8 cellular contexts compared by ENCODE assay signal in genomic region chr3:30286007-30286669, GRCh38.
DNase-seq lines count a peak whose midpoint lies in the region; ATAC-seq and TF ChIP-seq lines count a peak whose summit lies in the region.

No MANE protein-coding gene starts in this region.

- H4K20me1 ChIP-seq in mammary epithelial cell (ENCODE audit: insufficient read depth, low read length), result no peaks in the 10 kb centered on the region

- H4K5ac ChIP-seq in mesendoderm (ENCODE audit: low read length), result no peak overlapping the region

- peak overlapping the region; percentile 87 for H3K27ac ChIP-seq in mammary epithelial cell (ENCODE audit: insufficient read depth, low read depth, low read length)
- H3K27ac ChIP-seq in lung (ENCODE audit: low read depth in 1 of 2, low read length in 1 of 2), result peak overlapping the region; percentile 40 to 80
- no peak overlapping the region for H3K27ac ChIP-seq in mesendoderm (ENCODE audit: low read depth, low read length)

- H2BK15ac ChIP-seq in mesendoderm (replicated peaks; ENCODE audit: low read depth), result no peak overlapping the region

- H3K36me3 ChIP-seq in mammary epithelial cell (ENCODE audit: insufficient read depth, low read length) (no peaks in the 10 kb centered on the region), lung (ENCODE audit: control insufficient read depth in 2 of 2, insufficient read depth in 2 of 2, low read length in 2 of 2) (no peaks in the 10 kb centered on the region), mesendoderm (ENCODE audit: control insufficient read depth, insufficient read depth, low read length) (no peaks in the 10 kb centered on the region)

- no peak overlapping the region for H2BK5ac ChIP-seq in mesendoderm (ENCODE audit: low read length)

- H2BK120ac ChIP-seq in mesendoderm (ENCODE audit: low read depth, low read length), result no peak overlapping the region

- H3K9ac ChIP-seq in mammary epithelial cell (ENCODE audit: insufficient read depth, low read length) (peak overlapping the region; percentile 7), mesendoderm (ENCODE audit: low read length) (no peak overlapping the region)

- H3K27me3 ChIP-seq in mammary epithelial cell (ENCODE audit: insufficient read depth, low read length) (no peaks in the 10 kb centered on the region), lung (ENCODE audit: control insufficient read depth, insufficient read depth) (no peaks in the 10 kb centered on the region), mesendoderm (ENCODE audit: insufficient read depth, low read length, poor library complexity) (no peaks in the 10 kb centered on the region)

- H3K4me1 ChIP-seq in mammary epithelial cell (ENCODE audit: insufficient read depth, low read length), result peaks cover 60% of the 10 kb centered on the region
- peaks cover 3 to 16% of the 10 kb centered on the region in 2 donors for H3K4me1 ChIP-seq in lung (ENCODE audit: control insufficient read depth in 2 of 2, insufficient read depth in 2 of 2, low read length in 2 of 2)
- no peaks in the 10 kb centered on the region for H3K4me1 ChIP-seq in mesendoderm (ENCODE audit: control insufficient read depth, low read depth, low read length)

- TF ChIP-seq CTCF in mammary epithelial cell (conservative IDR thresholded peaks at IDR 0.05 in 1 of 2, IDR thresholded peaks at IDR 0.05 in 1 of 2; ENCODE audit: extremely low read depth in 1 of 2, insufficient read depth in 1 of 2, low read depth in 1 of 2, low read length in 2 of 2), result no peak
- TF ChIP-seq CTCF in lung (IDR thresholded peaks at IDR 0.05; ENCODE audit: control extremely low read depth, extremely low read depth), result no peak

- H2AFZ ChIP-seq in mammary epithelial cell (ENCODE audit: low read depth, low read length), result peak overlapping the region; percentile 61

- H3K23ac ChIP-seq in mesendoderm (ENCODE audit: low read length), result no peak overlapping the region

- H3K4me3 ChIP-seq in mammary epithelial cell (replicated peaks in 1 of 3; ENCODE audit: insufficient read depth in 1 of 3, low read depth in 2 of 3, low read length in 3 of 3) (no peak overlapping the region), lung (no peak overlapping the region), mesendoderm (ENCODE audit: low read length) (no peak overlapping the region)

- H3K4ac ChIP-seq in mesendoderm (ENCODE audit: low read depth, low read length), result no peak overlapping the region

- CTCF ChIA-PET in mammary epithelial cell (lab: Charles Lee; ENCODE audit: low non-redundant PET), result no interaction called here

- dilution Hi-C loops in mammary epithelial cell (cut with HindIII; ENCODE audit: low sequenced_read_pairs), result no loop called here

- no peak overlapping the region for H3K18ac ChIP-seq in mesendoderm (ENCODE audit: low read length)

- H2AK5ac ChIP-seq in mesendoderm (ENCODE audit: low read length), result no peak overlapping the region

- H3K9me3 ChIP-seq in mammary epithelial cell (replicated peaks; ENCODE audit: insufficient read depth, low read length), result no peaks in the 10 kb centered on the region
- H3K9me3 ChIP-seq in lung (ENCODE audit: control insufficient read depth in 2 of 2, insufficient read depth in 1 of 2, low read length in 1 of 2), result no peaks in the 10 kb centered on the region

- ATAC-seq in lung (ENCODE audit: insufficient read depth, low FRiP score) (peak; percentile 53), GM19467 (IDR thresholded peaks at IDR 0.05; ENCODE audit: unreplicated experiment) (no peak)

- WGBS in mammary epithelial cell (ENCODE audit: low coverage, missing lambda C conversion rate), result 0% methylated on average over 1 of the region's 1 CpG
- WGBS in lung, 2 donors, result 19 to 21% methylated on average over 1 of the region's 1 CpG
- no CpG with 5 or more reads among the region's 1 CpG for WGBS in mesendoderm (ENCODE audit: extremely low coverage, insufficient coverage, low lambda C conversion rate)

- BruUV-seq in mammary epithelial cell (replicated peaks; lab: Mats Ljungman, UMichigan), result TSS peak; percentile 42

- H4K8ac ChIP-seq in mesendoderm (ENCODE audit: low read depth, low read length), result no peak overlapping the region

- DNase-seq in DMS153 (lab: John Stamatoyannopoulos, UW) (peak; percentile 50), NCI-H1694 treated with DMSO at 0.1 percent for 48 hours (lab: John Stamatoyannopoulos, UW) (peak; percentile 1), mammary epithelial cell (peak; percentile 93), lung (ENCODE audit: low spot score) (peak; percentile 60), GM19238 (ENCODE audit: insufficient read length, low spot score) (no peak), OCI-M2 (lab: John Stamatoyannopoulos, UW; ENCODE audit: unreplicated experiment) (no peak), mesendoderm (no peak)

- H3K4me2 ChIP-seq in mammary epithelial cell (ENCODE audit: insufficient read depth, low read depth, low read length) (peak overlapping the region; percentile 60), mesendoderm (ENCODE audit: low read length) (no peak overlapping the region)

- H3K79me1 ChIP-seq in mesendoderm (ENCODE audit: low read length), result no peaks in the 10 kb centered on the region

- intact Hi-C loops in mammary epithelial cell (cut with micrococcal nuclease), result loop anchor here (2.0 to 10.0 kb wide), 4 partner anchors 61 to 341 kb away; partner anchors contain the start of gene TGFBR2

- H3K56ac ChIP-seq in mesendoderm (ENCODE audit: low read length), result no peak overlapping the region

- in situ Hi-C loops in mammary epithelial cell (cut with MboI; ENCODE audit: low sequenced_read_pairs in 2 of 2), result no loop called here

- no peaks in the 10 kb centered on the region for H3K79me2 ChIP-seq in mammary epithelial cell (ENCODE audit: insufficient read depth, low read length)
- no peaks in the 10 kb centered on the region for H3K79me2 ChIP-seq in mesendoderm (ENCODE audit: control insufficient read depth, insufficient read depth, low read length)

Comparison
In these comparisons a context has a peak if more than half of its experiments do, and no peak if none do; other contexts are left out.
1. DNase-seq: peak in DMS153 (single experiment), NCI-H1694 treated with DMSO at 0.1 percent for 48 hours (single experiment), mammary epithelial cell (single experiment) and lung (single experiment); none in GM19238 (single experiment), OCI-M2 (single experiment) and mesendoderm (single experiment).